In the genomic region with DNA sequence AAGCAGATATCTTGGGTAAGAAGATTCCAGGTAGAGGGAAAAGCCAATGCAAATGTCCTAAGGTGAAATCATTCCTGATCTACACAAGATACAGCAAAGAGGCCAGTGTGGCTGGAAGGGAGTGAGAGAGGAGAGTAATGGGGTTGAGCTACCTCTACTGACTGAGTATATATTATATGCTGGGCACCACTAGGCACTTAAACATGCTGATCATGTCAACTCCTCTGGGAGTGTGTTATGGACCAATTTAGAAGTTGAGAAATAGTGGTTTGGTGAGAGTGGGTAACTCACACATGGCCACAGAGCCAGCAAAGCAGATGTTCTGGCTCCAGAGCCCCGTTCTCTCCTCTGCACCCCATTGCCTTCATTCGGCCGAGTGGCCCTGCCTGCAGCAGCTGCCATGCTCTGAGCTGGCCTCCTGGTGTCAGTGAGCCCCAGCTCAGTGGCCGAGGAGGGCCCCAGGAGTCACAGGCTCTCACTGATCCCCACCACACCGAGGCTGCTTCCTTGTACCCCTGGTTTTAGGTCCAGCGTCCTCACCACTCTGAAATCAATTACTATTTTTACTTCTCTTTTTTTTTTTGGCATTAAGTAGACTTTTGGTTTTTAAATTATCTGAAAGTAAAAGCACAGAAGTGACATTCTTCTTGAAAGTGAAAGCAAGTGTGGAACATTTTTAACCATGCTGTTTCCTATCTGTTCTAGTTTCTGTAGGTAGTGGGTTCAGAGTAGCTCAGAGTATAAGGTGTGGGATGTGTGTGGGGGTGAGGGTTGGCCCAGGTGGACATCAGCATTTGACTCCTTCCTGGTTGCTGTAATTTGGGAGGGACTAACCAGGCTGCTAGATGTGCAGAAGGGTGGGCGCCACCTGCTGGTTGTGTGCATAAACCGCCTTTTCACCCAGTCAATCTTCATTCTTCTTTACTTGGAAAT, we compare ENCODE assay signal across 1 cellular context.
TF ChIP-seq lines count a peak whose summit lies in the region.

No MANE protein-coding gene starts in this region.

TF ChIP-seq in endothelial cell of umbilical vein, 7 proteins besides CTCF, POLR2A, EP300 and RAD21:
- TF ChIP-seq EZH2 (IDR thresholded peaks at IDR 0.05; ENCODE audit: borderline replicate concordance, low read depth, low read length, severe bottlenecking) (no peak), FOS (IDR thresholded peaks at IDR 0.05; ENCODE audit: borderline replicate concordance, insufficient read depth, low read length) (no peak), JUN (IDR thresholded peaks at IDR 0.05; ENCODE audit: borderline replicate concordance, insufficient read depth, insufficient read length, low read depth) (no peak), GATA2 (IDR thresholded peaks at IDR 0.05; ENCODE audit: insufficient read depth, insufficient read length, low read depth, low read length) (no peak), POLR2AphosphoS5 (IDR thresholded peaks at IDR 0.05; ENCODE audit: insufficient read depth, low read depth, low read length) (no peak), MYC (IDR thresholded peaks at IDR 0.05; ENCODE audit: low read depth, low read length) (no peak)
- TF ChIP-seq, protein P1, sequence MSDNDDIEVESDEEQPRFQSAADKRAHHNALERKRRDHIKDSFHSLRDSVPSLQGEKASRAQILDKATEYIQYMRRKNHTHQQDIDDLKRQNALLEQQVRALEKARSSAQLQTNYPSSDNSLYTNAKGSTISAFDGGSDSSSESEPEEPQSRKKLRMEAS (IDR thresholded peaks at IDR 0.05; ENCODE audit: insufficient read depth, insufficient read length) = no peak
